1 cellular context compared by ENCODE assay signal in the genomic region with DNA sequence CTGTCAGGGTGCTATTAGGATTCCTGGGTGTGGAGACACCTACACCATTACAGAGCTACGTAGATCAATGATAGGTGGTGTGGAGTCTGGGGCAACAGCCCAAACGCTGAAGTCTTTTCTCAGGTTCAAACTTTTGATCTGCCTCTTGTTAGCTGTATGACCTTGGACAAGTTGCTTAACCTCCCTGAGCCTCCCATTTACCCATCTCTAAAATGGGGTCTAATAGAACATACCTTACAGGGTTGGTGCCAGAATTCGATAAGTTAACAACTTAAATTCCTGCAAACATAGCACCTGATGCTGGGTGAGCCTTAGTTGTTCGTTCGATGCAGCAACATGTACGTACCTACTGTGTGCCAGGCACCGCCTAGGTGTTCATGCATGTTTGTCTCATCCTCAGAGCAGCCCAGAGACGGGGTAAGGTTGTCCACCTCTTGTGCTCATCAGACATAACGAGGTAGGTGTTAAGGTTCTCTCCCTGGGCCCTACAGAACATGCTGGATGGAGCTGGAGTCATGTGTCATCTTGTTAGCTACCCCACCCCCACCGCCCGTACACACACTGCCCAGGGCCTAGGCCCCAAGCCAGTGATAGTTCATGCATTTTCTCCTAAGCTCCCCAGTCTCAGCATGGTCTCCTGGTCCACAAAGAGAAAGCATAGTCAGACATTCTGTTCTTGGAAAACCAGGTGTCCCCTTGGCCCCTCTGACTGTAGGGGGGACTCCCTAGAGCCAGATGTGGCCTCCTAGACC.
TF ChIP-seq lines count a peak whose summit lies in the region.

No MANE protein-coding gene starts in this region.

TF ChIP-seq in H1, 55 proteins besides CTCF, POLR2A, EP300 and RAD21:
- no peak for TF ChIP-seq GTF2F1 (IDR thresholded peaks at IDR 0.05; ENCODE audit: borderline replicate concordance, low read depth, low read length)
- TF ChIP-seq CHD1 (IDR thresholded peaks at IDR 0.05; ENCODE audit: low read depth, low read length): no peak
- no peak for TF ChIP-seq SAP30 (IDR thresholded peaks at IDR 0.05; ENCODE audit: insufficient read depth, insufficient replicate concordance, low read length)
- TF ChIP-seq SP1 (IDR thresholded peaks at IDR 0.05; ENCODE audit: low read depth, low read length): no peak
- TF ChIP-seq KDM1A (IDR thresholded peaks at IDR 0.05; ENCODE audit: borderline replicate concordance, low read length): no peak
- TF ChIP-seq BACH1 (IDR thresholded peaks at IDR 0.05; ENCODE audit: low read length): no peak
- TF ChIP-seq ASH2L (IDR thresholded peaks at IDR 0.05; ENCODE audit: low read length): no peak
- TF ChIP-seq NRF1 (IDR thresholded peaks at IDR 0.05; ENCODE audit: low read depth, low read length): no peak
- no peak for TF ChIP-seq RNF2 (IDR thresholded peaks at IDR 0.05; ENCODE audit: borderline replicate concordance, low read depth, low read length, missing control alignments, poor library complexity, severe bottlenecking)
- no peak for TF ChIP-seq BCL11A (IDR thresholded peaks at IDR 0.05; ENCODE audit: low read depth in 2 of 2, low read length in 2 of 2)
- no peak for TF ChIP-seq CREB1 (IDR thresholded peaks at IDR 0.05)
- TF ChIP-seq ZNF274 (IDR thresholded peaks at IDR 0.05; ENCODE audit: borderline replicate concordance, extremely low read depth, low read length): no peak
